ENCODE assay signal across 11 cellular contexts in genomic region chr12:58529114-58529665, GRCh38.
DNase-seq lines count a peak whose midpoint lies in the region; ATAC-seq and TF ChIP-seq lines count a peak whose summit lies in the region.
"Had no signal": no experiment of that assay in that cellular context is flagged by ENCODE, and none has a peak within 500 bp of the region (broad histone marks: within the 10 kb centered on the region; RNA-seq: fewer than 3 reads in every experiment).

No MANE protein-coding gene starts in this region.

- TF ChIP-seq CTCF in progenitor cell of endocrine pancreas (IDR thresholded peaks at IDR 0.05; ENCODE audit: unreplicated experiment) = no peak

- no peaks in the 10 kb centered on the region for H3K27me3 Mint-ChIP-seq in progenitor cell of endocrine pancreas

- ATAC-seq in HG02610 (IDR thresholded peaks at IDR 0.05; ENCODE audit: unreplicated experiment) (no peak), HG03196 (IDR thresholded peaks at IDR 0.05; ENCODE audit: unreplicated experiment) (no peak)
- ATAC-seq: HCT116 had no signal

- H3K9me3 Mint-ChIP-seq in progenitor cell of endocrine pancreas (ENCODE audit: low read depth) = peaks cover 9% of the 10 kb centered on the region

- peak; percentile 15 for DNase-seq in AG20443 (ENCODE audit: low spot score)
- peak; percentile 62 for DNase-seq in NCI-H226
- DNase-seq in dermis blood vessel endothelial cell = peak; percentile 32
- peak; percentile 40 for DNase-seq in myocyte (ENCODE audit: low read depth)
- DNase-seq in progenitor cell of endocrine pancreas (ENCODE audit: low spot score, unreplicated experiment) = no peak
- DNase-seq in NOMO-1 treated with dmso at 0.1 percent for 144 hours (lab: John Stamatoyannopoulos, UW; ENCODE audit: unreplicated experiment) = no peak
- DNase-seq: mesendoderm, NCI-H82 had no signal

- no peak overlapping the region for H3K4me3 Mint-ChIP-seq in progenitor cell of endocrine pancreas (ENCODE audit: low read depth)

- H3K36me3 Mint-ChIP-seq in progenitor cell of endocrine pancreas (ENCODE audit: insufficient read depth) = no peaks in the 10 kb centered on the region

- H3K27ac Mint-ChIP-seq in progenitor cell of endocrine pancreas = no peak overlapping the region

- peaks cover 14% of the 10 kb centered on the region for H3K4me1 Mint-ChIP-seq in progenitor cell of endocrine pancreas (ENCODE audit: low read depth)

Comparison
In these comparisons a context has a peak if more than half of its experiments do, and no peak if none do; other contexts are left out.
1. DNase-seq: peak in AG20443 (single experiment), NCI-H226 (single experiment), dermis blood vessel endothelial cell (single experiment) and myocyte (single experiment); none in progenitor cell of endocrine pancreas (single experiment) and NOMO-1 treated with dmso at 0.1 percent for 144 hours (single experiment).